In genomic region chr17:731644-731942, GRCh38 we compare ENCODE assay signal across 7 cellular contexts. TPM values are rescaled to one million over a fixed set of nuclear protein-coding genes. Genes with fewer than 3 reads are reported as not detected.
DNase-seq lines count a peak whose midpoint lies in the region; ATAC-seq and TF ChIP-seq lines count a peak whose summit lies in the region.
"Not testable (repeated sequence)": the region's sequence is repeated elsewhere in the genome, so short reads cannot be mapped to it uniquely, and the experiment has no call there.

No MANE protein-coding gene starts in this region.

- H3K4me1 ChIP-seq in breast epithelium; mesendoderm (ENCODE audit: control insufficient read depth, low read depth, low read length): not testable (repeated sequence)
- H3K4me1 ChIP-seq in foreskin keratinocyte = peaks cover 25% of the 10 kb centered on the region
- peaks cover 0 to 27% (median 19%) of the 10 kb centered on the region in 4 donors for H3K4me1 ChIP-seq in sigmoid colon

- H2BK5ac ChIP-seq in mesendoderm (ENCODE audit: low read length) = not testable (repeated sequence)

- not testable (repeated sequence) for H3K79me1 ChIP-seq in mesendoderm (ENCODE audit: low read length)

- peaks cover 22% of the 10 kb centered on the region for H3K36me3 Mint-ChIP-seq in activated CD4-positive, alpha-beta T cell treated with anti-CD3 and anti-CD28 coated beads for 36 hours (ENCODE audit: low read depth)

- peak; percentile 17 for ATAC-seq in GM18498 (IDR thresholded peaks at IDR 0.05; ENCODE audit: unreplicated experiment)
- peak; percentile 5 for ATAC-seq in activated CD4-positive, alpha-beta T cell treated with anti-CD3 and anti-CD28 coated beads for 36 hours
- ATAC-seq in foreskin keratinocyte = not testable (repeated sequence)

- TF ChIP-seq EP300 in sigmoid colon (IDR thresholded peaks at IDR 0.05) = not testable (repeated sequence)

- peak overlapping the region; percentile 36 for H3K9ac ChIP-seq in mesendoderm (ENCODE audit: low read length)

- TF ChIP-seq CTCF in breast epithelium (IDR thresholded peaks at IDR 0.05); foreskin keratinocyte (conservative IDR thresholded peaks at IDR 0.05); sigmoid colon (IDR thresholded peaks at IDR 0.05): not testable (repeated sequence)

- peaks cover 11% of the 10 kb centered on the region for H3K4me1 Mint-ChIP-seq in activated CD4-positive, alpha-beta T cell treated with anti-CD3 and anti-CD28 coated beads for 36 hours

- H3K4ac ChIP-seq in mesendoderm (ENCODE audit: low read depth, low read length) = peak overlapping the region; percentile 93

- H3K4me3 ChIP-seq in Jurkat, Clone E6-1 (ENCODE audit: low read length) = peak overlapping the region; percentile 64
- H3K4me3 ChIP-seq in breast epithelium = peak overlapping the region; percentile 74 to 86 (median 75)
- peak overlapping the region; percentile 16 for H3K4me3 ChIP-seq in mesendoderm (ENCODE audit: low read length)
- peak overlapping the region; percentile 69 to 89 (median 80) for H3K4me3 ChIP-seq in sigmoid colon

- POLR2A ChIA-PET in activated CD4-positive, alpha-beta T cell treated with anti-CD3 and anti-CD28 coated beads for 36 hours (lab: Charles Lee) = not testable (repeated sequence)

- H3K23ac ChIP-seq in mesendoderm (ENCODE audit: low read length) = not testable (repeated sequence)

- H4K5ac ChIP-seq in mesendoderm (ENCODE audit: low read length) = not testable (repeated sequence)

- H3K18ac ChIP-seq in mesendoderm (ENCODE audit: low read length) = peak overlapping the region; percentile 91

- H2BK15ac ChIP-seq in mesendoderm (replicated peaks; ENCODE audit: low read depth) = not testable (repeated sequence)

- not testable (repeated sequence) for H4K8ac ChIP-seq in mesendoderm (ENCODE audit: low read depth, low read length)

- not testable (repeated sequence) for H3K9me3 ChIP-seq in breast epithelium, sigmoid colon

- H3K9me3 Mint-ChIP-seq in activated CD4-positive, alpha-beta T cell treated with anti-CD3 and anti-CD28 coated beads for 36 hours (ENCODE audit: low read depth) = not testable (repeated sequence)

- peaks cover 21% of the 10 kb centered on the region for H3K27me3 Mint-ChIP-seq in activated CD4-positive, alpha-beta T cell treated with anti-CD3 and anti-CD28 coated beads for 36 hours

- not testable (repeated sequence) for H2AK5ac ChIP-seq in mesendoderm (ENCODE audit: low read length)

- not testable (repeated sequence) for H3K27me3 ChIP-seq in breast epithelium; foreskin keratinocyte; mesendoderm (ENCODE audit: insufficient read depth, low read length, poor library complexity); sigmoid colon

- CTCF ChIA-PET in activated CD4-positive, alpha-beta T cell treated with anti-CD3 and anti-CD28 coated beads for 36 hours (lab: Charles Lee) = not testable (repeated sequence)

- WGBS in mesendoderm (ENCODE audit: extremely low coverage, insufficient coverage, low lambda C conversion rate) = no CpG with 5 or more reads among the region's 16 CpGs
- WGBS in sigmoid colon, 2 donors = 5 to 24% methylated on average over 16 of the region's 16 CpGs

- TF ChIP-seq POLR2A in breast epithelium (IDR thresholded peaks at IDR 0.05); sigmoid colon (IDR thresholded peaks at IDR 0.05): not testable (repeated sequence)

- not testable (repeated sequence) for DNase-seq in Jurkat, Clone E6-1 (ENCODE audit: low read depth, low spot score); activated CD4-positive, alpha-beta T cell treated with anti-CD3 and anti-CD28 coated beads for 36 hours; breast epithelium (ENCODE audit: low spot score in 2 of 2); foreskin keratinocyte; sigmoid colon
- peak; percentile 58 for DNase-seq in mesendoderm

- not testable (repeated sequence) for H3K36me3 ChIP-seq in breast epithelium; mesendoderm (ENCODE audit: control insufficient read depth, insufficient read depth, low read length); sigmoid colon

- intact Hi-C loops in activated CD4-positive, alpha-beta T cell treated with anti-CD3 and anti-CD28 coated beads for 36 hours (cut with DNase I, micrococcal nuclease) = loop anchor here in 1 of 2 experiments (5.0 kb wide), 2 partner anchors 251 to 266 kb away; partner anchors contain the start of gene TIMM22
- intact Hi-C loops in breast epithelium (cut with DNase I; ENCODE audit: low total_unique reads); sigmoid colon (cut with DNase I): not testable (repeated sequence)

- H3K79me2 ChIP-seq in mesendoderm (ENCODE audit: control insufficient read depth, insufficient read depth, low read length) = not testable (repeated sequence)

- not testable (repeated sequence) for H3K27ac Mint-ChIP-seq in activated CD4-positive, alpha-beta T cell treated with anti-CD3 and anti-CD28 coated beads for 36 hours

- H3K27ac ChIP-seq in breast epithelium (peak overlapping the region; percentile 67 to 85), foreskin keratinocyte (peak overlapping the region; percentile 100), sigmoid colon (peak overlapping the region; percentile 84 to 88 (median 86))
- H3K27ac ChIP-seq in mesendoderm (ENCODE audit: low read depth, low read length) = not testable (repeated sequence)

- H2BK120ac ChIP-seq in mesendoderm (ENCODE audit: low read depth, low read length) = not testable (repeated sequence)

- peak overlapping the region; percentile 59 for H3K56ac ChIP-seq in mesendoderm (ENCODE audit: low read length)

- peak overlapping the region; percentile 6 for H3K4me2 ChIP-seq in mesendoderm (ENCODE audit: low read length)

- peak overlapping the region; percentile 66 for H3K4me3 Mint-ChIP-seq in activated CD4-positive, alpha-beta T cell treated with anti-CD3 and anti-CD28 coated beads for 36 hours

RNA-seq across cellular contexts. Expression of gene TLCD3A, which starts 0.8 kb away (rescaled TPM):
- polyA plus RNA-seq in Jurkat, Clone E6-1 (2012; ENCODE audit: insufficient read depth, insufficient read length) = 16.2 TPM
- 10 to 100 TPM; 13.8 to 25.9 TPM for total RNA-seq in activated CD4-positive, alpha-beta T cell treated with anti-CD3 and anti-CD28 coated beads for 36 hours
- 1 to 10 TPM; 5.0 to 5.9 (median 5.6) TPM for total RNA-seq in breast epithelium
- 35.3 and 38.9 TPM in 2 replicates for total RNA-seq in foreskin keratinocyte
- polyA plus RNA-seq in foreskin keratinocyte = 35.4 and 39.2 TPM in 2 replicates
- polyA plus RNA-seq in mesendoderm (2013, experiment 1 of 2) = 17.5 TPM
- polyA plus RNA-seq in mesendoderm (2013, experiment 2 of 2) = 19.4 TPM
- 1 to 10 TPM; 2.6 to 9.4 (median 3.5) TPM for total RNA-seq in sigmoid colon
- polyA plus RNA-seq in sigmoid colon = 10 to 100 TPM in 1 of 3 donors, 1 to 10 TPM in 2; 1.8 to 10.3 (median 4.8) TPM

RNA-seq across cellular contexts. Expression of gene VPS53, which starts 17.0 kb away (rescaled TPM):
- 36.2 TPM for polyA plus RNA-seq in Jurkat, Clone E6-1 (2012; ENCODE audit: insufficient read depth, insufficient read length)
- 10 to 100 TPM; 57.6 to 73.2 TPM for total RNA-seq in activated CD4-positive, alpha-beta T cell treated with anti-CD3 and anti-CD28 coated beads for 36 hours
- total RNA-seq in breast epithelium = 10 to 100 TPM; 21.6 to 33.1 (median 25.6) TPM
- 25.1 and 26.6 TPM in 2 replicates for total RNA-seq in foreskin keratinocyte
- polyA plus RNA-seq in foreskin keratinocyte = 6.7 and 8.3 TPM in 2 replicates
- polyA plus RNA-seq in mesendoderm (2013, experiment 1 of 2) = 13.0 TPM
- polyA plus RNA-seq in mesendoderm (2013, experiment 2 of 2) = 14.6 TPM
- total RNA-seq in sigmoid colon = 10 to 100 TPM; 15.3 to 28.5 (median 23.5) TPM
- 10 to 100 TPM in 2 of 3 donors, 1 to 10 TPM in 1; 4.6 to 20.8 (median 10.2) TPM for polyA plus RNA-seq in sigmoid colon

RNA-seq across cellular contexts. Expression of gene GEMIN4, which starts 20.5 kb away (rescaled TPM):
- polyA plus RNA-seq in Jurkat, Clone E6-1 (2012; ENCODE audit: insufficient read depth, insufficient read length) = 42.0 TPM
- 10 to 100 TPM; 49.7 to 56.1 TPM for total RNA-seq in activated CD4-positive, alpha-beta T cell treated with anti-CD3 and anti-CD28 coated beads for 36 hours
- total RNA-seq in breast epithelium (10 to 100 TPM; 21.0 to 25.1 (median 22.1) TPM), foreskin keratinocyte (35.5 and 41.5 TPM in 2 replicates), sigmoid colon (10 to 100 TPM; 11.4 to 19.4 (median 15.7) TPM)
- polyA plus RNA-seq in foreskin keratinocyte (24.0 and 30.6 TPM in 2 replicates), sigmoid colon (10 to 100 TPM in 1 of 3 donors, 1 to 10 TPM in 2; 3.0 to 14.8 (median 4.9) TPM)
- polyA plus RNA-seq in mesendoderm (2013, experiment 1 of 2) = 34.4 TPM
- 31.4 TPM for polyA plus RNA-seq in mesendoderm (2013, experiment 2 of 2)

RNA-seq across cellular contexts. Expression of gene GLOD4, which starts 50.5 kb away (rescaled TPM):
- 162 TPM for polyA plus RNA-seq in Jurkat, Clone E6-1 (2012; ENCODE audit: insufficient read depth, insufficient read length)
- total RNA-seq in activated CD4-positive, alpha-beta T cell treated with anti-CD3 and anti-CD28 coated beads for 36 hours = 10 to 100 TPM; 59.5 to 64.0 TPM
- total RNA-seq in breast epithelium (10 to 100 TPM; 47.5 to 61.1 (median 59.9) TPM), foreskin keratinocyte (43.9 and 48.8 TPM in 2 replicates), sigmoid colon (10 to 100 TPM; 28.8 to 42.7 (median 35.7) TPM)
- polyA plus RNA-seq in foreskin keratinocyte (42.8 and 51.5 TPM in 2 replicates), sigmoid colon (10 to 100 TPM; 56.1 to 85.5 (median 79.3) TPM)
- 46.4 TPM for polyA plus RNA-seq in mesendoderm (2013, experiment 1 of 2)
- polyA plus RNA-seq in mesendoderm (2013, experiment 2 of 2) = 48.7 TPM

RNA-seq across cellular contexts. Expression of gene MRM3, which starts 50.6 kb away (rescaled TPM):
- 30.0 TPM for polyA plus RNA-seq in Jurkat, Clone E6-1 (2012; ENCODE audit: insufficient read depth, insufficient read length)
- 10 to 100 TPM; 20.6 to 31.4 TPM for total RNA-seq in activated CD4-positive, alpha-beta T cell treated with anti-CD3 and anti-CD28 coated beads for 36 hours
- total RNA-seq in breast epithelium = 10 to 100 TPM; 16.5 to 18.4 (median 16.7) TPM
- 12.8 and 15.2 TPM in 2 replicates for total RNA-seq in foreskin keratinocyte
- polyA plus RNA-seq in foreskin keratinocyte = 14.2 and 14.7 TPM in 2 replicates
- polyA plus RNA-seq in mesendoderm (2013, experiment 1 of 2) = 12.1 TPM
- 12.7 TPM for polyA plus RNA-seq in mesendoderm (2013, experiment 2 of 2)
- 10 to 100 TPM; 11.0 to 22.4 (median 18.0) TPM for total RNA-seq in sigmoid colon
- 10 to 100 TPM; 10.4 to 17.4 (median 11.4) TPM for polyA plus RNA-seq in sigmoid colon

Comparison
In these comparisons a context has a peak if more than half of its experiments do, and no peak if none do; other contexts are left out.
1. H3K4me3 ChIP-seq: peak in every context shown above with its lines; median percentile 80 in sigmoid colon; 75 in breast epithelium; 64 in Jurkat, Clone E6-1; 16 in mesendoderm.